ENCODE assay signal across 18 cellular contexts in genomic region chr1:199854681-199855321, GRCh38.
"Had no signal": no experiment of that assay in that cellular context is flagged by ENCODE, and none has a peak within 500 bp of the region (broad histone marks: within the 10 kb centered on the region; RNA-seq: fewer than 3 reads in every experiment).

No MANE protein-coding gene starts in this region.

- ATAC-seq: activated CD4-positive, CD25-positive, alpha-beta regulatory T cell treated with anti-CD3 and anti-CD28 coated beads, Interleukin-2, amount 50 U/mL, for 24 hours; mucosa of descending colon; naive thymus-derived CD4-positive, alpha-beta T cell had no signal

- H3K36me3 Mint-ChIP-seq: memory B cell; naive thymus-derived CD4-positive, alpha-beta T cell had no signal

- H3K27ac ChIP-seq: left ventricle myocardium inferior, neutrophil, skin epidermis, tibial artery, uterus had no signal

- H3K4me3 Mint-ChIP-seq: activated T-helper 1 cell treated with anti-CD3 and anti-CD28 coated beads, Interleukin-12 subunit alpha, Interleukin-12 subunit beta, Interleukin-2, Interleukin-4 antibody, amounts not matched to agents 30 ng/mL and 10 ng/mL and 1 ng/mL, durations not matched to agents 14 hours and 24 hours and 36 hours; memory B cell; naive thymus-derived CD4-positive, alpha-beta T cell; T-helper 2 cell treated with Interferon-gamma antibody and Interleukin-4, amounts not matched to agents 5 μg/mL and 100 μg/mL, for 36 hours had no signal

- H3K27ac Mint-ChIP-seq: activated T-helper 1 cell treated with anti-CD3 and anti-CD28 coated beads, Interleukin-12 subunit alpha, Interleukin-12 subunit beta, Interleukin-2, Interleukin-4 antibody, amounts not matched to agents 30 ng/mL and 10 ng/mL and 1 ng/mL, durations not matched to agents 14 hours and 24 hours and 36 hours; memory B cell; naive thymus-derived CD4-positive, alpha-beta T cell; T-helper 2 cell treated with Interferon-gamma antibody and Interleukin-4, amounts not matched to agents 5 μg/mL and 100 μg/mL, for 36 hours had no signal

- DNase-seq: activated CD4-positive, alpha-beta T cell treated with anti-CD3 and anti-CD28 coated beads, Interleukin-2, amount 50 U/mL, for 1 hour; activated CD8-positive, alpha-beta memory T cell treated with anti-CD3 and anti-CD28 coated beads for 24 hours; activated naive CD4-positive, alpha-beta T cell; anterior cingulate cortex; kidney; left ventricle myocardium inferior; mucosa of descending colon; naive thymus-derived CD4-positive, alpha-beta T cell; stimulated activated CD4-positive, alpha-beta T cell treated with anti-CD3 and anti-CD28 coated beads, Interleukin-4, amount 100 ng/mL, for 24 hours; stimulated activated naive CD4-positive, alpha-beta T cell; tibial artery; uterus had no signal

- H3K9me3 Mint-ChIP-seq: activated T-helper 1 cell treated with anti-CD3 and anti-CD28 coated beads, Interleukin-12 subunit alpha, Interleukin-12 subunit beta, Interleukin-2, Interleukin-4 antibody, amounts not matched to agents 30 ng/mL and 10 ng/mL and 1 ng/mL, durations not matched to agents 14 hours and 24 hours and 36 hours; memory B cell; T-helper 2 cell treated with Interferon-gamma antibody and Interleukin-4, amounts not matched to agents 5 μg/mL and 100 μg/mL, for 36 hours had no signal

- H3K27me3 ChIP-seq: neutrophil, tibial artery, uterus had no signal

- H3K36me3 ChIP-seq: left ventricle myocardium inferior, neutrophil, tibial artery, uterus had no signal

- H3K4me3 ChIP-seq: left ventricle myocardium inferior, mucosa of descending colon, skin epidermis, tibial artery, uterus had no signal
